11 cellular contexts compared by ENCODE assay signal in the genomic region with DNA sequence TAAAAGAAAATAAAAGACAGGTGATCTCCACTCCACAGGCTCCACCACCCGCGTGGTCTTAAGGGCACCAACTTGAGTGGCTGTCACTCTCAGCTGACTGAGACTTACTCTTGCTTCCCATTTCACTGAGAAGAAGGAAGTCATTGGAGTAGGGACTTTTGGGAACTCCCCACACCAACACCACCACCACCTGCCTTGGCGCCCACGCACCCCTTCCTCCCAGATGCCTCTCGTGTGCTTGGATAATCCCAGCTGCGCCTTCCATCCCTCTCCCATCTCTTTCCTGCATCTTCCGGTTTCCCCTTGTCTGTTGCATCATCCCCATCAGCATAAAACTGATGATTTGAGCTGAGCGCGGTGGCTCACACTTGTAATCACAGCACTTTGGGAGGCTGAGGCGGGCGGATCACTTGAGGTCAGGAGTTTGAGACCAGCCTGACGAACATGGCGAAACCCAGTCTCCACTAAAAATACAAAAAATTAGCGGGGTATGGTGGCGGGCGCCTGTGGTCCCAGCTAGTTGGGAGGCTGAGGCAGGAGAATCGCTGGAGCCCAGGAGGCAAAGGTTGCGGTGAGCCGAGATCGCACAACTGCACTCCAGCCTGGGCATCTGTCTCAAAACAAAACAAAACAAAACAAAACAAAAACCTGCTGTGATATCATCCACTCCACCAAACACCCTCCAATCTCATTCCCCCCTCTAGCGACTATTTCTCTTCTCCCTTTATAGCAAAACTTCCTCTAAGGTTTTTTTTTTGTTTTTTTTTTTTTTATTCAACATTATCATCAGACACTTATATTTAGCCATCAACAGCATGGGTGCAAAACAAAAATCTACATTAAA. TPM values are rescaled to one million over a fixed set of nuclear protein-coding genes. Genes with fewer than 3 reads are reported as not detected.
A peak's percentile ranks its signal among the peaks of the same experiment; 100 is the strongest.
DNase-seq lines count a peak whose midpoint lies in the region; ATAC-seq, FAIRE-seq and TF ChIP-seq lines count a peak whose summit lies in the region.
"Had no signal": no experiment of that assay in that cellular context is flagged by ENCODE, and none has a peak within 500 bp of the region (broad histone marks: within the 10 kb centered on the region; RNA-seq: fewer than 3 reads in every experiment).

No MANE protein-coding gene starts in this region.

- H3K27ac ChIP-seq in lower lobe of right lung: peak overlapping the region; percentile 71

- DNase-seq in CD14-positive monocyte (ENCODE audit: low spot score) (peak; percentile 68), GM18507 (ENCODE audit: extremely low spot score, insufficient read length, low read depth) (no peak), lower lobe of right lung (peak; percentile 69), HPDE6-E6E7 (ENCODE audit: extremely low spot score) (no peak), glutamatergic neuron (no peak)
- no peak for DNase-seq in stimulated activated CD4-positive, alpha-beta T cell treated with anti-CD3 and anti-CD28 coated beads, Interleukin-2, amount 100 ng/mL, for 48 hours
- DNase-seq: dorsolateral prefrontal cortex, NCI-H1417, posterior cingulate gyrus had no signal

- H3K27ac Mint-ChIP-seq in CD14-positive monocyte (peak overlapping the region; percentile 94 to 99 (median 98)), glutamatergic neuron (ENCODE audit: unreplicated experiment) (no peak overlapping the region)
- peak overlapping the region; percentile 60 for H3K27ac Mint-ChIP-seq in T-helper 1 cell treated with Interleukin-12 subunit alpha and Interleukin-12 subunit beta and Interleukin-4 antibody, amounts not matched to agents 30 μg/mL and 1 μg/mL, for 36 hours

- ATAC-seq in lower lobe of right lung: peak; percentile 65 to 67
- ATAC-seq in HG03025 (IDR thresholded peaks at IDR 0.05; ENCODE audit: low FRiP score, unreplicated experiment): no peak

- H3K36me3 Mint-ChIP-seq in CD14-positive monocyte (no peaks in the 10 kb centered on the region), glutamatergic neuron (ENCODE audit: unreplicated experiment) (peaks cover 5% of the 10 kb centered on the region)
- H3K36me3 Mint-ChIP-seq in T-helper 1 cell treated with Interleukin-12 subunit alpha and Interleukin-12 subunit beta and Interleukin-4 antibody, amounts not matched to agents 30 μg/mL and 1 μg/mL, for 36 hours (ENCODE audit: low read depth): no peaks in the 10 kb centered on the region

- peaks cover 16% of the 10 kb centered on the region for H3K4me1 ChIP-seq in lower lobe of right lung

- H3K4me3 ChIP-seq in lower lobe of right lung: peak overlapping the region; percentile 3

- H3K4me3 Mint-ChIP-seq in CD14-positive monocyte (peak overlapping the region; percentile 77 to 84), glutamatergic neuron (ENCODE audit: unreplicated experiment) (no peak overlapping the region)
- H3K4me3 Mint-ChIP-seq in T-helper 1 cell treated with Interleukin-12 subunit alpha and Interleukin-12 subunit beta and Interleukin-4 antibody, amounts not matched to agents 30 μg/mL and 1 μg/mL, for 36 hours: no peak overlapping the region

- no peaks in the 10 kb centered on the region for H3K9me3 ChIP-seq in lower lobe of right lung

- H3K4me1 Mint-ChIP-seq in CD14-positive monocyte (peaks cover 55% of the 10 kb centered on the region), glutamatergic neuron (ENCODE audit: low read depth, unreplicated experiment) (peaks cover 14% of the 10 kb centered on the region)
- H3K4me1 Mint-ChIP-seq in T-helper 1 cell treated with Interleukin-12 subunit alpha and Interleukin-12 subunit beta and Interleukin-4 antibody, amounts not matched to agents 30 μg/mL and 1 μg/mL, for 36 hours (ENCODE audit: low read depth): peaks cover 42% of the 10 kb centered on the region

- H3K9me3 Mint-ChIP-seq in CD14-positive monocyte (peaks cover 0 to 3% (median 0%) of the 10 kb centered on the region in 7 donors), glutamatergic neuron (ENCODE audit: unreplicated experiment) (peaks cover 3% of the 10 kb centered on the region)
- no peaks in the 10 kb centered on the region for H3K9me3 Mint-ChIP-seq in T-helper 1 cell treated with Interleukin-12 subunit alpha and Interleukin-12 subunit beta and Interleukin-4 antibody, amounts not matched to agents 30 μg/mL and 1 μg/mL, for 36 hours

- TF ChIP-seq CTCF in CD14-positive monocyte (IDR thresholded peaks at IDR 0.05) (no peak), lower lobe of right lung (IDR thresholded peaks at IDR 0.05) (no peak), glutamatergic neuron (IDR thresholded peaks at IDR 0.05; ENCODE audit: partially characterized antibody, unreplicated experiment) (no peak)

- intact Hi-C loops in CD14-positive monocyte (cut with micrococcal nuclease): loop anchor here (2.0 to 5.0 kb wide), 2 partner anchors 33 to 38 kb away; no protein-coding TSS in a partner anchor
- intact Hi-C loops in lower lobe of right lung (cut with DNase I): no loop called here

- H3K27me3 Mint-ChIP-seq in CD14-positive monocyte (ENCODE audit: low read depth in 3 of 3) (peaks cover 0 to 8% (median under 1%) of the 10 kb centered on the region in 3 donors), glutamatergic neuron (ENCODE audit: unreplicated experiment) (peaks cover 4% of the 10 kb centered on the region)
- H3K27me3 Mint-ChIP-seq in T-helper 1 cell treated with Interleukin-12 subunit alpha and Interleukin-12 subunit beta and Interleukin-4 antibody, amounts not matched to agents 30 μg/mL and 1 μg/mL, for 36 hours (ENCODE audit: low read depth): no peaks in the 10 kb centered on the region

- FAIRE-seq in GM18507 (lab: Jason Lieb, UNC): peak; percentile 64

- H3K36me3 ChIP-seq in lower lobe of right lung: no peaks in the 10 kb centered on the region

- no peaks in the 10 kb centered on the region for H3K27me3 ChIP-seq in lower lobe of right lung (ENCODE audit: low read depth)
- H3K27me3 ChIP-seq: dorsolateral prefrontal cortex had no signal

RNA-seq across cellular contexts. Expression of a gene that starts 25.5 kb away (rescaled TPM):
- 100 to 1,000 TPM; 170 to 194 TPM for polyA plus RNA-seq in CD14-positive monocyte
- 120 TPM for total RNA-seq in lower lobe of right lung
- total RNA-seq in glutamatergic neuron (ENCODE audit: unreplicated experiment): 95.4 TPM

RNA-seq across cellular contexts. Expression of a gene that starts 35.7 kb away (rescaled TPM):
- polyA plus RNA-seq in CD14-positive monocyte: 1 to 10 TPM; 1.5 to 2.0 TPM
- 61.6 TPM for total RNA-seq in lower lobe of right lung
- total RNA-seq in glutamatergic neuron (ENCODE audit: unreplicated experiment): 127 TPM

RNA-seq across cellular contexts. Expression of a gene that starts 36.7 kb away (rescaled TPM):
- polyA plus RNA-seq in CD14-positive monocyte: 10 to 100 TPM; 57.3 to 64.9 TPM
- total RNA-seq in lower lobe of right lung: 120 TPM
- 35.4 TPM for total RNA-seq in glutamatergic neuron (ENCODE audit: unreplicated experiment)

Comparison
In these comparisons a context has a peak if more than half of its experiments do, and no peak if none do; other contexts are left out.
1. DNase-seq: peak in CD14-positive monocyte (single experiment) and lower lobe of right lung (single experiment); none in GM18507 (single experiment), HPDE6-E6E7 (single experiment), glutamatergic neuron (single experiment) and stimulated activated CD4-positive, alpha-beta T cell treated with anti-CD3 and anti-CD28 coated beads, Interleukin-2, amount 100 ng/mL, for 48 hours (0 of 2).
2. H3K4me3 Mint-ChIP-seq: peak in CD14-positive monocyte (2 of 2); none in T-helper 1 cell treated with Interleukin-12 subunit alpha and Interleukin-12 subunit beta and Interleukin-4 antibody, amounts not matched to agents 30 μg/mL and 1 μg/mL, for 36 hours (single experiment) and glutamatergic neuron (single experiment).